9 cellular contexts compared by ENCODE assay signal in genomic region chr17:27756467-27757371, GRCh38.
DNase-seq lines count a peak whose midpoint lies in the region; ATAC-seq and TF ChIP-seq lines count a peak whose summit lies in the region.
"Had no signal": no experiment of that assay in that cellular context is flagged by ENCODE, and none has a peak within 500 bp of the region (broad histone marks: within the 10 kb centered on the region; RNA-seq: fewer than 3 reads in every experiment).

No MANE protein-coding gene starts in this region.

- peaks cover 3% of the 10 kb centered on the region for H3K4me1 Mint-ChIP-seq in memory B cell
- H3K4me1 Mint-ChIP-seq: activated naive CD4-positive, alpha-beta T cell treated with anti-CD3 and anti-CD28 coated beads, Interleukin-2, amount 50 U/mL, for 24 hours had no signal

- peak; percentile 31 for ATAC-seq in memory B cell (ENCODE audit: low read depth)

- H3K27me3 Mint-ChIP-seq in memory B cell = peaks cover 8% of the 10 kb centered on the region
- H3K27me3 Mint-ChIP-seq: activated naive CD4-positive, alpha-beta T cell treated with anti-CD3 and anti-CD28 coated beads, Interleukin-2, amount 50 U/mL, for 24 hours had no signal

- TF ChIP-seq EP300 in Ishikawa (IDR thresholded peaks at IDR 0.05; ENCODE audit: borderline replicate concordance) = no peak

- DNase-seq in DMS114 treated with DMSO at 0.1 percent for 48 hours (lab: John Stamatoyannopoulos, UW; ENCODE audit: unreplicated experiment) (peak; percentile 23), UCSD-AML1 (lab: John Stamatoyannopoulos, UW; ENCODE audit: unreplicated experiment) (peak; percentile 65), cerebellar cortex (ENCODE audit: low spot score) (peak; percentile 56), memory B cell (ENCODE audit: low spot score in 2 of 2) (peak; percentile 50 to 55), NCI-H128 (lab: John Stamatoyannopoulos, UW; ENCODE audit: unreplicated experiment) (no peak), cortex of kidney (lab: John Stamatoyannopoulos, UW) (no peak)
- DNase-seq in stimulated activated CD8-positive, alpha-beta memory T cell treated with anti-CD3 and anti-CD28 coated beads, Interleukin-7, amount 100 ng/mL, for 24 hours (ENCODE audit: low read depth) = peak; percentile 37

- no peaks in the 10 kb centered on the region for H3K9me3 Mint-ChIP-seq in memory B cell
- H3K9me3 Mint-ChIP-seq: activated naive CD4-positive, alpha-beta T cell treated with anti-CD3 and anti-CD28 coated beads, Interleukin-2, amount 50 U/mL, for 24 hours had no signal

- peak; percentile 81 for TF ChIP-seq RAD21 in Ishikawa (IDR thresholded peaks at IDR 0.05; ENCODE audit: low read depth)

- H3K36me3 Mint-ChIP-seq in memory B cell = no peaks in the 10 kb centered on the region
- H3K36me3 Mint-ChIP-seq: activated naive CD4-positive, alpha-beta T cell treated with anti-CD3 and anti-CD28 coated beads, Interleukin-2, amount 50 U/mL, for 24 hours had no signal

- no peak overlapping the region for H3K4me3 Mint-ChIP-seq in memory B cell
- H3K4me3 Mint-ChIP-seq: activated naive CD4-positive, alpha-beta T cell treated with anti-CD3 and anti-CD28 coated beads, Interleukin-2, amount 50 U/mL, for 24 hours had no signal

- no peak overlapping the region for H3K27ac Mint-ChIP-seq in memory B cell
- H3K27ac Mint-ChIP-seq: activated naive CD4-positive, alpha-beta T cell treated with anti-CD3 and anti-CD28 coated beads, Interleukin-2, amount 50 U/mL, for 24 hours had no signal

TF ChIP-seq in Ishikawa, 13 proteins besides CTCF, POLR2A, EP300 and RAD21:
- no peak for TF ChIP-seq USF1 (IDR thresholded peaks at IDR 0.05)
- TF ChIP-seq TCF12 (IDR thresholded peaks at IDR 0.05; ENCODE audit: low read depth) = no peak
- no peak for TF ChIP-seq EGR1 (IDR thresholded peaks at IDR 0.05)
- no peak for TF ChIP-seq CEBPB (IDR thresholded peaks at IDR 0.05)
- TF ChIP-seq NFIC (IDR thresholded peaks at IDR 0.05) = no peak
- no peak for TF ChIP-seq ZBTB7A (IDR thresholded peaks at IDR 0.05; ENCODE audit: low read depth)
- no peak for TF ChIP-seq FOXM1 (IDR thresholded peaks at IDR 0.05; ENCODE audit: borderline replicate concordance, low read depth)

Comparison
In these comparisons a context has a peak if more than half of its experiments do, and no peak if none do; other contexts are left out.
1. DNase-seq: peak in DMS114 treated with DMSO at 0.1 percent for 48 hours (single experiment), UCSD-AML1 (single experiment), cerebellar cortex (single experiment), memory B cell (2 of 2) and stimulated activated CD8-positive, alpha-beta memory T cell treated with anti-CD3 and anti-CD28 coated beads, Interleukin-7, amount 100 ng/mL, for 24 hours (single experiment); none in NCI-H128 (single experiment) and cortex of kidney (single experiment).